1 cellular context compared by ENCODE assay signal in genomic region chr10:77872151-77872946, GRCh38.
TF ChIP-seq lines count a peak whose summit lies in the region.

No MANE protein-coding gene starts in this region.

TF ChIP-seq in HepG2, 621 proteins besides CTCF, POLR2A, EP300 and RAD21 (continued from another document):
- TF ChIP-seq ZBTB49 (CRISPR knock-in tag; IDR thresholded peaks at IDR 0.05; ENCODE audit: borderline replicate concordance) (no peak), KDM3A (CRISPR knock-in tag; IDR thresholded peaks at IDR 0.05; ENCODE audit: low read depth) (no peak), DNMT1 (CRISPR knock-in tag; IDR thresholded peaks at IDR 0.05) (no peak), ZFY (CRISPR knock-in tag; IDR thresholded peaks at IDR 0.05) (no peak), SKIL (CRISPR knock-in tag; IDR thresholded peaks at IDR 0.05; ENCODE audit: borderline replicate concordance) (no peak), ARNT2 (CRISPR knock-in tag; IDR thresholded peaks at IDR 0.05; ENCODE audit: low read depth) (no peak), SOX5 (CRISPR knock-in tag; IDR thresholded peaks at IDR 0.05; ENCODE audit: borderline replicate concordance) (no peak), ZNF709 (CRISPR knock-in tag; IDR thresholded peaks at IDR 0.05) (no peak), E2F1 (CRISPR knock-in tag; IDR thresholded peaks at IDR 0.05) (no peak), ZEB1 (IDR thresholded peaks at IDR 0.05; ENCODE audit: insufficient replicate concordance, low read depth) (no peak), ZNF547 (CRISPR knock-in tag; IDR thresholded peaks at IDR 0.05) (no peak), ZXDC (CRISPR knock-in tag; IDR thresholded peaks at IDR 0.05) (no peak), PTBP1 (IDR thresholded peaks at IDR 0.05; ENCODE audit: low read depth, low read length, poor library complexity, severe bottlenecking) (no peak), AFF4 (CRISPR knock-in tag; IDR thresholded peaks at IDR 0.05) (no peak), BRF2 (CRISPR knock-in tag; IDR thresholded peaks at IDR 0.05) (no peak)
